8 cellular contexts compared by ENCODE assay signal in the genomic region with DNA sequence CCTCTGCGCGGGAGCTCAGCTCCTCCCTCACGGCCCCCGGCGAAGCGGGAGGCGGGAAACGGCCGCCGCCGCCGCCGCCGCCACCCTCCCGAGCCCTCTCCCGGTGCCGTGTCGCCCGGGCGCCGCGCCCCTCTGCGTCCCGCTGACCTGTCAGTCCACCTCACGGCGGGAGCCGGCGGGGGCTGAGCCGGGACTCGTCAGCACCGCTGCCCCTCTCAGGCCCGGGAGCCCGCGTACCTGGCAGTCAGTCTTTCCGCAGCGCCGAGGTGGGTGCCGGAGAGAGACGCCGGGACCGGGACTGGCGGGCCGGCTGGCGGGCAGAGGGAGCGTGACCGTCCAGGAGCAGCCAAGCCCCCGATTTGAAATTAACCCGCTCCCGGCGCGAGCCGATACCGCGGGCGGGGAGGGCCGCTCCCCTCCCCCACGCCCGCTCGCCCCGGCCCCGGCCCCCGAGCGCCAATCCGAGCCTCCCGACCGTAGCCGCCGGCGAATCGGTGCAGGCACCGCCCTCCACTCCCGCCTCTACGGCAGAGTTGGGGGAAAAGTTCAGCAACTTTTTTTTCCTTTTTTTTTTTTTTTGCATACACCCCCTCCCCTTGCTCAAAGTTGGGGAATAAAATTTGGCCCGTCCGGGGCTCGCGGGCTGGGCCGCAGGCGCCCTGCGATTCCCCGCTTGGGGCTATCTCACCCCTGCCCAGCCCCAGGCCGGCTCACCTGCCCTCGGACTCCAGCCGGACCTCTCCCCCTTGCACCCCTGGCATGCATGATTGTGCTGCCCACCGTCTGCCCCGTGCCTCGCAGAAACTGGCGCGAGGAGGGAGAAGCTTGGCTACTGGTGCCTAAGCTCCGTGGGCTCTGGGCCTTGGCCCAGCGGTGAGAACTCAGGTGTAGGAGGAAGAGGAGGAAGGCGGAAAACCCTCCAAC. TPM values are rescaled to one million over a fixed set of nuclear protein-coding genes. Genes with fewer than 3 reads are reported as not detected.
A peak's percentile ranks its signal among the peaks of the same experiment; 100 is the strongest.
DNase-seq lines count a peak whose midpoint lies in the region; ATAC-seq, FAIRE-seq and TF ChIP-seq lines count a peak whose summit lies in the region.

No MANE protein-coding gene starts in this region.

- DNase-seq in AG04449 (ENCODE audit: low read depth, low spot score) = no peak
- peak; percentile 33 for DNase-seq in NOMO-1 treated with DMSO at 0.1 percent for 48 hours (lab: John Stamatoyannopoulos, UW; ENCODE audit: unreplicated experiment)
- peak; percentile 73 to 90 (median 83) for DNase-seq in K562 (ENCODE audit: extremely low read depth in 1 of 4, low spot score in 3 of 4)
- no peak for DNase-seq in left lobe of liver (ENCODE audit: low spot score)
- no peak for DNase-seq in NCI-H1694 (lab: John Stamatoyannopoulos, UW)

- H3K9me1 ChIP-seq in K562 (ENCODE audit: control insufficient read depth, insufficient read depth, low read length) = no peaks in the 10 kb centered on the region

- H2AFZ ChIP-seq in K562 (ENCODE audit: low read depth, low read length) = peak overlapping the region; percentile 86

- no peak for TF ChIP-seq RAD21 in K562 (CRISPR knock-in tag; conservative IDR thresholded peaks at IDR 0.05 in 1 of 2, IDR thresholded peaks at IDR 0.05 in 1 of 2)

- H3K27ac ChIP-seq in K562 (ENCODE audit: extremely low read depth, low read depth, low read length) = peak overlapping the region; percentile 97

- peak overlapping the region; percentile 86 for H3K4me3 Mint-ChIP-seq in stimulated activated memory B cell treated with anti-CD40 and anti-IgM and Interleukin-4, amounts not matched to agents 10 μg/mL and 1 μg/mL and 100 μg/mL, for 72 hours

- peak overlapping the region; percentile 73 for H3K4me2 ChIP-seq in K562 (ENCODE audit: insufficient read depth, low read length)

- peak; percentile 40 for ATAC-seq in GM18505 (IDR thresholded peaks at IDR 0.05; ENCODE audit: unreplicated experiment)
- peak; percentile 31 for ATAC-seq in HG02852 (IDR thresholded peaks at IDR 0.05; ENCODE audit: unreplicated experiment)
- peak; percentile 79 for ATAC-seq in K562
- ATAC-seq in left lobe of liver = peak; percentile 41
- peak; percentile 52 for ATAC-seq in stimulated activated memory B cell treated with anti-CD40 and anti-IgM and Interleukin-4, amounts not matched to agents 10 μg/mL and 1 μg/mL and 100 μg/mL, for 72 hours

- 2% methylated on average over 24 of the region's 92 CpGs for WGBS in K562 (ENCODE audit: insufficient coverage, low coverage, missing lambda C conversion rate)

- POLR2A ChIA-PET in AG04449 (lab: Yijun Ruan, JAX) (no interaction called here), K562 (lab: Yijun Ruan, JAX) (interaction anchor here (0.6 to 1.1 kb wide), 5 partner anchors 12 to 164 kb away, joined by 3 to 4 read pairs (median 3); no protein-coding TSS in a partner anchor)

- H3K9me3 ChIP-seq in K562 (replicated peaks; ENCODE audit: control insufficient read depth, insufficient read depth, low read depth, low read length) = no peaks in the 10 kb centered on the region

- no peaks in the 10 kb centered on the region; a peak in 1 of 5 replicates for H3K27me3 ChIP-seq in K562 (ENCODE audit: control insufficient read depth in 2 of 2, insufficient read depth in 2 of 2, low read length in 2 of 2)

- TSS peak; percentile 50 for BruUV-seq in K562 (replicated peaks; lab: Mats Ljungman, UMichigan)

- H3K36me3 ChIP-seq in K562 (ENCODE audit: control insufficient read depth, insufficient read depth, low read length) = peaks cover 29% of the 10 kb centered on the region

- no peaks in the 10 kb centered on the region for H3K36me3 Mint-ChIP-seq in stimulated activated memory B cell treated with anti-CD40 and anti-IgM and Interleukin-4, amounts not matched to agents 10 μg/mL and 1 μg/mL and 100 μg/mL, for 72 hours

- no peak for FAIRE-seq in K562 (lab: Jason Lieb, UNC)

- peak overlapping the region; percentile 95 to 97 for H3K9ac ChIP-seq in K562 (ENCODE audit: insufficient read depth in 1 of 2, low read depth in 2 of 2, low read length in 2 of 2)

- in situ Hi-C loops in K562 (cut with MboI) = no loop called here

- no peaks in the 10 kb centered on the region for H4K20me1 ChIP-seq in K562 (replicated peaks; ENCODE audit: control insufficient read depth, insufficient read depth, low read length)

- peaks cover 45% of the 10 kb centered on the region for H3K27me3 Mint-ChIP-seq in stimulated activated memory B cell treated with anti-CD40 and anti-IgM and Interleukin-4, amounts not matched to agents 10 μg/mL and 1 μg/mL and 100 μg/mL, for 72 hours

- TF ChIP-seq CTCF in AG04449 (IDR thresholded peaks at IDR 0.05; ENCODE audit: insufficient read depth, low read length, missing control alignments) = no peak
- TF ChIP-seq CTCF in K562 (IDR thresholded peaks at IDR 0.05 in 2 of 3, conservative IDR thresholded peaks at IDR 0.05 in 1 of 3; ENCODE audit: insufficient read depth in 2 of 3, low read depth in 1 of 3, low read length in 3 of 3) = no peak

- TF ChIP-seq EP300 in K562 (IDR thresholded peaks at IDR 0.05; ENCODE audit: low read length) = no peak

- no peak overlapping the region for H3K27ac Mint-ChIP-seq in stimulated activated memory B cell treated with anti-CD40 and anti-IgM and Interleukin-4, amounts not matched to agents 10 μg/mL and 1 μg/mL and 100 μg/mL, for 72 hours

- intact Hi-C loops in K562 (cut with micrococcal nuclease) = no loop called here

- H3K79me2 ChIP-seq in K562 (ENCODE audit: control insufficient read depth, insufficient read depth, low read length) = peaks cover 31% of the 10 kb centered on the region

- CTCF ChIA-PET in AG04449 (lab: Yijun Ruan, JAX) = interaction anchor here (1.1 to 1.5 kb wide), 3 partner anchors 15 to 170 kb away, joined by 3 to 4 read pairs (median 3); no protein-coding TSS in a partner anchor
- CTCF ChIA-PET in K562 (lab: Yijun Ruan, JAX; ENCODE audit: low intra/inter-chr PET ratio) = no interaction called here

- H3K9me3 Mint-ChIP-seq in stimulated activated memory B cell treated with anti-CD40 and anti-IgM and Interleukin-4, amounts not matched to agents 10 μg/mL and 1 μg/mL and 100 μg/mL, for 72 hours = no peaks in the 10 kb centered on the region

- H3K4me3 ChIP-seq in AG04449 (ENCODE audit: low read depth, low read length) (peak overlapping the region; percentile 84), K562 (peak overlapping the region; percentile 73)

- peaks cover 8 to 14% of the 10 kb centered on the region in 2 experiments; a peak in 3 of 5 replicates for H3K4me1 ChIP-seq in K562 (replicated peaks in 1 of 2; ENCODE audit: control insufficient read depth in 2 of 2, insufficient read depth in 2 of 2, low read length in 2 of 2)

- peaks cover 15% of the 10 kb centered on the region for H3K4me1 Mint-ChIP-seq in stimulated activated memory B cell treated with anti-CD40 and anti-IgM and Interleukin-4, amounts not matched to agents 10 μg/mL and 1 μg/mL and 100 μg/mL, for 72 hours

- no peak for TF ChIP-seq POLR2A in GM18505 (IDR thresholded peaks at IDR 0.05; ENCODE audit: borderline replicate concordance, extremely low read depth, insufficient read depth, insufficient read length)
- TF ChIP-seq POLR2A in K562 (conservative IDR thresholded peaks at IDR 0.05) = peak; percentile 65

TF ChIP-seq in K562, 482 proteins besides CTCF, POLR2A, EP300 and RAD21 (continues in another document):
- TF ChIP-seq, protein P1, sequence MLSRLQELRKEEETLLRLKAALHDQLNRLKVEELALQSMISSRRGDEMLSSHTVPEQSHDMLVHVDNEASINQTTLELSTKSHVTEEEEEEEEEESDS (CRISPR knock-in tag; IDR thresholded peaks at IDR 0.05) = no peak
- TF ChIP-seq NR3C1 (CRISPR knock-in tag; IDR thresholded peaks at IDR 0.05) = 0 out of 2 replicates have a peak, but pooled peaks have one; percentile 74
- TF ChIP-seq ZNF436 (CRISPR knock-in tag; IDR thresholded peaks at IDR 0.05) = no peak

RNA-seq across cellular contexts. Expression of a gene that starts 0.8 kb away (rescaled TPM):
- total RNA-seq in K562 (2011; cell fraction: chromatin; rRNA removed; ENCODE audit: low replicate concordance) = 34.6 and 59.6 TPM in 2 replicates
- total RNA-seq in K562 (2011; cell fraction: nucleolus; rRNA removed) = 16.7 and 20.3 TPM in 2 replicates
- total RNA-seq in K562 (2011; cell fraction: nucleoplasm; rRNA removed) = 18.7 and 23.2 TPM in 2 replicates
- 6.9 and 9.3 TPM in 2 replicates for total RNA-seq in K562 (2014; rRNA removed)
- 11.9 and 13.8 TPM in 2 replicates for total RNA-seq in K562 (2014; rRNA removed; fragmentation: Illumina TruSeq; extraction: Trizol)
- 14.0 and 15.1 TPM in 2 replicates for total RNA-seq in K562 (2015; rRNA removed; fragmentation: Illumina TruSeq; extraction: Trizol)
- total RNA-seq in K562 (2021) = 16.1 and 17.6 TPM in 2 replicates
- polyA plus RNA-seq in K562 (2011; rRNA removed) = 12.1 and 14.5 TPM in 2 replicates
- polyA plus RNA-seq in K562 (2011; cell fraction: cytosol; rRNA removed) = 9.8 and 10.3 TPM in 2 replicates
- polyA plus RNA-seq in K562 (2011; cell fraction: nucleus; rRNA removed) = 41.0 and 43.5 TPM in 2 replicates
- 9.1 and 9.3 TPM in 2 replicates for polyA plus RNA-seq in K562 (2012)
- polyA plus RNA-seq in K562 (2014; fragmentation: Illumina TruSeq; extraction: Trizol) = 23.0 and 23.6 TPM in 2 replicates
- 10 to 100 TPM in 1 of 2 experiments, 1 to 10 TPM in 1; 7.2 to 11.1 TPM for polyA plus RNA-seq in K562 (2014; fragmentation: Nextera tagmentation; extraction: Ambion mirVana)
- polyA plus RNA-seq in K562 (2014; rRNA removed) = 11.1 and 13.1 TPM in 2 replicates
- 15.2 and 18.6 TPM in 2 replicates for polyA minus RNA-seq in K562 (2011; rRNA and poly(A)+ RNA removed)
- polyA minus RNA-seq in K562 (2011; cell fraction: cytosol; rRNA and poly(A)+ RNA removed) = 5.3 and 8.3 TPM in 2 replicates
- polyA minus RNA-seq in K562 (2011; cell fraction: nucleus; rRNA and poly(A)+ RNA removed) = 42.8 and 53.8 TPM in 2 replicates
- 0.08 TPM for total RNA-seq in left lobe of liver

RNA-seq across cellular contexts. Expression of a gene that starts 39.7 kb away (rescaled TPM):
- total RNA-seq in K562 (2011; cell fraction: chromatin; rRNA removed; ENCODE audit: low replicate concordance) = not detected in 2 replicates
- total RNA-seq in K562 (2011; cell fraction: nucleolus; rRNA removed) = not detected in 2 replicates
- not detected in 2 replicates for total RNA-seq in K562 (2011; cell fraction: nucleoplasm; rRNA removed)
- total RNA-seq in K562 (2014; rRNA removed) = not detected in 2 replicates
- not detected in 2 replicates for total RNA-seq in K562 (2014; rRNA removed; fragmentation: Illumina TruSeq; extraction: Trizol)
- 0.14 TPM in 1 of 2 replicates, not detected in the other for total RNA-seq in K562 (2015; rRNA removed; fragmentation: Illumina TruSeq; extraction: Trizol)
- total RNA-seq in K562 (2021) = not detected in 2 replicates
- not detected in 2 replicates for polyA plus RNA-seq in K562 (2011; rRNA removed)
- not detected in 2 replicates for polyA plus RNA-seq in K562 (2011; cell fraction: cytosol; rRNA removed)
- not detected in 2 replicates for polyA plus RNA-seq in K562 (2011; cell fraction: nucleus; rRNA removed)
- polyA plus RNA-seq in K562 (2012) = 0.28 TPM in 1 of 2 replicates, not detected in the other
- not detected in 2 replicates for polyA plus RNA-seq in K562 (2014; fragmentation: Illumina TruSeq; extraction: Trizol)
- not detected for polyA plus RNA-seq in K562 (2014; fragmentation: Nextera tagmentation; extraction: Ambion mirVana)
- polyA plus RNA-seq in K562 (2014; rRNA removed) = not detected in 2 replicates
- not detected in 2 replicates for polyA minus RNA-seq in K562 (2011; rRNA and poly(A)+ RNA removed)
- not detected in 2 replicates for polyA minus RNA-seq in K562 (2011; cell fraction: cytosol; rRNA and poly(A)+ RNA removed)
- polyA minus RNA-seq in K562 (2011; cell fraction: nucleus; rRNA and poly(A)+ RNA removed) = not detected in 2 replicates
- total RNA-seq in left lobe of liver = not detected

Comparison
In these comparisons a context has a peak if more than half of its experiments do, and no peak if none do; other contexts are left out.
1. DNase-seq: peak in NOMO-1 treated with DMSO at 0.1 percent for 48 hours (single experiment) and K562 (4 of 4); none in AG04449 (single experiment), left lobe of liver (single experiment) and NCI-H1694 (single experiment).
2. Peak in every context shown above with its lines, with median percentiles within 50 percentile points of each other: ATAC-seq.